Comparison of ENCODE assay signal across 8 cellular contexts in the genomic region with DNA sequence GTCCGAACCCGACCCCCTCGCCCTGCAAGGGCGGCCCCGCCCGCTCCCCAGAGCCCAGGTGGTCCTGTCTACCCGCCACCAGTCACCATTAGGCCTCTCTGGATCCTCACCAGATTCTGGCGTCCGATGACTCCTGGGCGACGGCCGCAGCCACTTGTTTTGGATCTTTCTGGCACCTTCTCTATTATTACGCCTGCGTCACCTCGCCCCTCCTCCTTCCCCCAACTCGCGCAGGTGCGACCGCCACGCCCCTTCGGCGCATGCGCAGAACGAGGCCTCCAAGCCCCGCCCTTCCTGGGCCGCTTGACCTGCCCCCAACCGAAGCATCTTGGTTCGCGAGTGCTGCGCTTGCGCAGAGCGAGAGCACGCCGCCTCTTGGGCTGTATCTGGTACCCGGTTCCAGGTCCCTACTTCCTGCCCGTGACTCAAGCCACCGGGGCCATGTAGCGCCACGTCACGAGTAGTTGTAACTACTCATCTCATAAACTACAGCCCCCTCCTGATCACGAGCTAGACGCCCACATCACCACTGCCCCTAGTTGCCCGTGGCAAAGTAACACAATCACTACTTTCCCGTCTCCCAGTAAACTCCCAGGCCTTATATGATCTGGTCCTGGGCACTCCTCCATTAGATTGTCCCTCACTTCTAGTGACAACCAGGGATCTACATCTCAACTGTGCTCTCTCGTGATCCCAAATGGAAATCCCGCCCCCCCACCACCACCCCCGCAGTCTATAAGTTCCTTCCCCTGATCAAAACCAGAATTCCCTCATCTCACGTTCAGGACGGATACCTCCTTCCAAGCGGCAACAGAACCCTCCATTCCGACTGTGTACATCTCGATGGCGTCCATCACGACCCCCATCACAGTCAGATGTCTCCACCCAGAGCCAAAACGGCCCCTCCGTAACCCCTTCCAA. TPM values are rescaled to one million over a fixed set of nuclear protein-coding genes. Genes with fewer than 3 reads are reported as not detected.
DNase-seq lines count a peak whose midpoint lies in the region; ATAC-seq and TF ChIP-seq lines count a peak whose summit lies in the region.

Gene DEDD2, minus strand, starts transcription at position 156 of the 921 bp plus-strand sequence. CDS start 670 bp downstream, outside the sequence.

- H3K27ac Mint-ChIP-seq in activated CD4-positive, alpha-beta T cell treated with anti-CD3 and anti-CD28 coated beads, Interleukin-2, amount 10 ng/mL, durations not matched to agents 7 days and 5 days: peak within 1 kb of the TSS; percentile 95

- no peaks in the 10 kb centered on the region for H3K27me3 ChIP-seq in BE2C

- H3K4me3 Mint-ChIP-seq in activated CD4-positive, alpha-beta T cell treated with anti-CD3 and anti-CD28 coated beads, Interleukin-2, amount 10 ng/mL, durations not matched to agents 7 days and 5 days: peak within 1 kb of the TSS; percentile 94

- H3K27me3 Mint-ChIP-seq in activated CD4-positive, alpha-beta T cell treated with anti-CD3 and anti-CD28 coated beads, Interleukin-2, amount 10 ng/mL, durations not matched to agents 7 days and 5 days: no peaks in the 10 kb centered on the region

- POLR2A ChIA-PET in activated CD4-positive, alpha-beta T cell treated with anti-CD3 and anti-CD28 coated beads, Interleukin-2, amount 10 ng/mL, durations not matched to agents 7 days and 5 days (lab: Charles Lee): no interaction called here

- H3K9me3 ChIP-seq in BE2C: no peaks in the 10 kb centered on the region

- no peak for TF ChIP-seq CTCF in BE2C (IDR thresholded peaks at IDR 0.05; ENCODE audit: low read depth, low read length)

- H3K4me1 ChIP-seq in BE2C: peaks cover 9% of the 10 kb centered on the region

- H3K36me3 Mint-ChIP-seq in activated CD4-positive, alpha-beta T cell treated with anti-CD3 and anti-CD28 coated beads, Interleukin-2, amount 10 ng/mL, durations not matched to agents 7 days and 5 days (ENCODE audit: low read depth): peaks cover 42% of the 10 kb centered on the region

- peak within 1 kb of the TSS; percentile 93 for H3K4me3 ChIP-seq in BE2C (ENCODE audit: low read depth, low read length)

- CTCF ChIA-PET in activated CD4-positive, alpha-beta T cell treated with anti-CD3 and anti-CD28 coated beads, Interleukin-2, amount 10 ng/mL, durations not matched to agents 7 days and 5 days (lab: Charles Lee): interaction anchor here (1.0 to 2.9 kb wide), 3 partner anchors 15 to 25 kb away, joined by 3 to 20 read pairs (median 7); no protein-coding TSS in a partner anchor

- peaks cover 13% of the 10 kb centered on the region for H3K36me3 ChIP-seq in BE2C

- DNase-seq in BE2C (peak; percentile 96), NCI-H69 (lab: John Stamatoyannopoulos, UW) (peak; percentile 98), cortex of kidney (lab: John Stamatoyannopoulos, UW) (peak; percentile 88), left lobe of liver (ENCODE audit: low spot score) (peak; percentile 99)
- DNase-seq in activated CD4-positive, alpha-beta T cell treated with anti-CD3 and anti-CD28 coated beads, Interleukin-2, amount 10 ng/mL, durations not matched to agents 7 days and 5 days: peak; percentile 99
- DNase-seq in stimulated activated CD4-positive, alpha-beta T cell treated with anti-CD3 and anti-CD28 coated beads, Interleukin-2, amount 100 ng/mL, for 4 hours (ENCODE audit: low read depth): peak; percentile 99

- ATAC-seq in GM19328 (IDR thresholded peaks at IDR 0.05; ENCODE audit: unreplicated experiment): peak; percentile 57
- ATAC-seq in HG03520 (IDR thresholded peaks at IDR 0.05; ENCODE audit: unreplicated experiment): peak; percentile 66
- peak; percentile 72 for ATAC-seq in left lobe of liver

- H3K4me1 Mint-ChIP-seq in activated CD4-positive, alpha-beta T cell treated with anti-CD3 and anti-CD28 coated beads, Interleukin-2, amount 10 ng/mL, durations not matched to agents 7 days and 5 days: peaks cover 79% of the 10 kb centered on the region

- no peaks in the 10 kb centered on the region for H3K9me3 Mint-ChIP-seq in activated CD4-positive, alpha-beta T cell treated with anti-CD3 and anti-CD28 coated beads, Interleukin-2, amount 10 ng/mL, durations not matched to agents 7 days and 5 days

RNA-seq across cellular contexts. Expression of gene DEDD2, which starts in this region (rescaled TPM):
- 43.1 TPM for polyA plus RNA-seq in BE2C (2012; ENCODE audit: insufficient read depth, insufficient read length, low read depth)
- 10 to 100 TPM; 37.2 to 42.4 TPM for total RNA-seq in activated CD4-positive, alpha-beta T cell treated with anti-CD3 and anti-CD28 coated beads, Interleukin-2, amount 10 ng/mL, durations not matched to agents 7 days and 5 days
- total RNA-seq in left lobe of liver: 15.0 TPM

Comparison
In these comparisons a context has a peak if more than half of its experiments do, and no peak if none do; other contexts are left out.
1. Peak in every context shown above with its lines: DNase-seq, ATAC-seq and H3K4me3 ChIP-seq.